In genomic region chr15:73056460-73056859, GRCh38 we compare ENCODE assay signal across 7 cellular contexts.
"Had no signal": no experiment of that assay in that cellular context is flagged by ENCODE, and none has a peak within 500 bp of the region (broad histone marks: within the 10 kb centered on the region; RNA-seq: fewer than 3 reads in every experiment).

No MANE protein-coding gene starts in this region.

- ATAC-seq: HCT116, HepG2 had no signal

- H3K36me3 ChIP-seq: HAP-1 had no signal

- H2AFZ ChIP-seq: GM23248 had no signal

- H3K27ac ChIP-seq: GM23248 had no signal

- FAIRE-seq: HepG2 had no signal

- H3K9me3 ChIP-seq: HAP-1 had no signal

- H3K4me3 ChIP-seq: GM23248, HAP-1 had no signal

- DNase-seq: GM23248, GOT3, H7, KBM-7 had no signal
